ENCODE assay signal across 8 cellular contexts in genomic region chr9:88593537-88594185, GRCh38.
A peak's percentile ranks its signal among the peaks of the same experiment; 100 is the strongest.
DNase-seq lines count a peak whose midpoint lies in the region; ATAC-seq lines count a peak whose summit lies in the region.

No MANE protein-coding gene starts in this region.

- peak; percentile 71 for ATAC-seq in HG02759 (IDR thresholded peaks at IDR 0.05; ENCODE audit: unreplicated experiment)

- intact Hi-C loops in head of caudate nucleus (cut with DNase I), result loop anchor here (5.0 kb wide), 1 partner anchor 409 kb away; no protein-coding TSS in a partner anchor

- peak; percentile 50 for DNase-seq in activated gamma-delta T cell treated with Interleukin-2 at 50 U/mL for 16 hours
- no peak for DNase-seq in activated gamma-delta T cell (lab: John Stamatoyannopoulos, UW)
- peak; percentile 4 for DNase-seq in NCI-H748 treated with DMSO at 0.1 percent for 48 hours (lab: John Stamatoyannopoulos, UW)
- peak; percentile 38 for DNase-seq in activated naive CD4-positive, alpha-beta T cell treated with Interleukin-2 at 50 U/mL for 16 hours
- DNase-seq in head of caudate nucleus, result peak in 27 of 42 donors; percentile 20 to 80 (median 56)
- peak; percentile 36 for DNase-seq in stimulated activated CD4-positive, alpha-beta T cell treated with anti-CD3 and anti-CD28 coated beads, Interleukin-12 subunit alpha, Interleukin-12 subunit beta, amount 100 ng/mL, for 4 hours
- DNase-seq in HPDE6-E6E7 (ENCODE audit: extremely low spot score), result no peak

Comparison
In these comparisons a context has a peak if more than half of its experiments do, and no peak if none do; other contexts are left out.
1. DNase-seq: peak in activated gamma-delta T cell treated with Interleukin-2 at 50 U/mL for 16 hours (single experiment), NCI-H748 treated with DMSO at 0.1 percent for 48 hours (single experiment), activated naive CD4-positive, alpha-beta T cell treated with Interleukin-2 at 50 U/mL for 16 hours (single experiment), head of caudate nucleus (27 of 42) and stimulated activated CD4-positive, alpha-beta T cell treated with anti-CD3 and anti-CD28 coated beads, Interleukin-12 subunit alpha, Interleukin-12 subunit beta, amount 100 ng/mL, for 4 hours (single experiment); none in activated gamma-delta T cell (single experiment) and HPDE6-E6E7 (single experiment).